In genomic region chr2:5694016-5694690, GRCh38 we compare ENCODE assay signal across 10 cellular contexts. TPM values are rescaled to one million over a fixed set of nuclear protein-coding genes. Genes with fewer than 3 reads are reported as not detected.
DNase-seq lines count a peak whose midpoint lies in the region; ATAC-seq and TF ChIP-seq lines count a peak whose summit lies in the region.
"Had no signal": no experiment of that assay in that cellular context is flagged by ENCODE, and none has a peak within 500 bp of the region (broad histone marks: within the 10 kb centered on the region; RNA-seq: fewer than 3 reads in every experiment).

No MANE protein-coding gene starts in this region.

- 10 to 17% methylated on average over 18 of the region's 18 CpGs for WGBS in body of pancreas, 2 donors

- H3K36me3 ChIP-seq in right atrium auricular region = no peaks in the 10 kb centered on the region
- no peaks in the 10 kb centered on the region for H3K36me3 ChIP-seq in body of pancreas (replicated peaks in 1 of 2; ENCODE audit: insufficient read depth in 1 of 2, low read depth in 2 of 2)

- intact Hi-C loops in cardiac septum (cut with DNase I) (loop anchor here (5.0 kb wide), 1 partner anchor 172 kb away; no protein-coding TSS in a partner anchor), body of pancreas (cut with DNase I) (no loop called here)

- ATAC-seq in SK-N-SH treated with all-trans-retinoic acid at 6 μM for 48 hours (no peak), HG03095 (IDR thresholded peaks at IDR 0.05; ENCODE audit: unreplicated experiment) (no peak), body of pancreas (no peak)
- no peak for ATAC-seq in stimulated activated naive CD8-positive, alpha-beta T cell treated with anti-CD3 and anti-CD28 coated beads, Interleukin-15, amount 100 ng/mL, for 72 hours

- H3K27me3 ChIP-seq in right atrium auricular region = peaks cover 0 to 58% of the 10 kb centered on the region in 2 donors
- peaks cover 0 to 24% of the 10 kb centered on the region in 2 donors for H3K27me3 ChIP-seq in body of pancreas

- H3K9me3 Mint-ChIP-seq in stimulated activated naive CD8-positive, alpha-beta T cell treated with anti-CD3 and anti-CD28 coated beads, Interleukin-15, amount 100 ng/mL, for 72 hours = peaks cover 0 to 5% of the 10 kb centered on the region in 2 donors
- H3K9me3 Mint-ChIP-seq: dendritic cell treated with granulocyte-macrophage colony-stimulating factor and Interleukin-4, amounts not matched to agents 40 ng/mL and 50 ng/mL, for 4 days had no signal

- H3K4me3 Mint-ChIP-seq in stimulated activated naive CD8-positive, alpha-beta T cell treated with anti-CD3 and anti-CD28 coated beads, Interleukin-15, amount 100 ng/mL, for 72 hours = peak overlapping the region; percentile 49 to 65
- H3K4me3 Mint-ChIP-seq: dendritic cell treated with granulocyte-macrophage colony-stimulating factor and Interleukin-4, amounts not matched to agents 40 ng/mL and 50 ng/mL, for 4 days had no signal

- no peak for DNase-seq in right atrium auricular region (ENCODE audit: low spot score)
- DNase-seq in cardiac septum (ENCODE audit: low spot score) = no peak
- no peak for DNase-seq in stimulated activated naive CD8-positive, alpha-beta T cell treated with anti-CD3 and anti-CD28 coated beads, Interleukin-15, amount 100 ng/mL, for 72 hours
- DNase-seq in CD1c-positive myeloid dendritic cell (ENCODE audit: extremely low spot score) = no peak
- DNase-seq in body of pancreas = no peak
- DNase-seq: NK-92 treated with Interleukin-12 subunit alpha and Interleukin-12 subunit beta, amount 100 ng/mL, for 24 hours had no signal

- peaks cover 72% of the 10 kb centered on the region for H3K27me3 Mint-ChIP-seq in stimulated activated naive CD8-positive, alpha-beta T cell treated with anti-CD3 and anti-CD28 coated beads, Interleukin-15, amount 100 ng/mL, for 72 hours

- TF ChIP-seq CTCF in right atrium auricular region (IDR thresholded peaks at IDR 0.05) (no peak), body of pancreas (IDR thresholded peaks at IDR 0.05) (no peak)

- H3K27ac Mint-ChIP-seq in stimulated activated naive CD8-positive, alpha-beta T cell treated with anti-CD3 and anti-CD28 coated beads, Interleukin-15, amount 100 ng/mL, for 72 hours = no peak overlapping the region
- H3K27ac Mint-ChIP-seq: dendritic cell treated with granulocyte-macrophage colony-stimulating factor and Interleukin-4, amounts not matched to agents 40 ng/mL and 50 ng/mL, for 4 days had no signal

- H3K4me1 ChIP-seq in right atrium auricular region (peaks cover 0 to 50% of the 10 kb centered on the region in 2 donors), body of pancreas (peaks cover 42% of the 10 kb centered on the region)

- H3K4me1 Mint-ChIP-seq in stimulated activated naive CD8-positive, alpha-beta T cell treated with anti-CD3 and anti-CD28 coated beads, Interleukin-15, amount 100 ng/mL, for 72 hours = peaks cover 35% of the 10 kb centered on the region

- H3K4me3 ChIP-seq in right atrium auricular region (peak overlapping the region; percentile 39 to 48), iPS-11a (ENCODE audit: low read depth, low read length) (peak overlapping the region; percentile 90), body of pancreas (no peak overlapping the region)

- H3K27ac ChIP-seq in right atrium auricular region (no peak overlapping the region), body of pancreas (no peak overlapping the region)

- TF ChIP-seq POLR2A in body of pancreas (IDR thresholded peaks at IDR 0.05) = no peak

- no peaks in the 10 kb centered on the region for H3K9me3 ChIP-seq in right atrium auricular region
- no peaks in the 10 kb centered on the region for H3K9me3 ChIP-seq in body of pancreas

TF ChIP-seq in SK-N-SH treated with all-trans-retinoic acid at 6 μM for 48 hours, 23 proteins besides CTCF, POLR2A, EP300 and RAD21:
- TF ChIP-seq ISL1 (CRISPR knock-in tag; IDR thresholded peaks at IDR 0.05) = no peak
- TF ChIP-seq CREB5 (CRISPR knock-in tag; IDR thresholded peaks at IDR 0.05; ENCODE audit: low read depth) = 0 out of 2 replicates have a peak, but pooled peaks have one; percentile 22

RNA-seq across cellular contexts. Expression of gene SOX11, which starts 2.0 kb away (rescaled TPM):
- under 1 TPM; 0.11 to 0.71 TPM for total RNA-seq in right atrium auricular region
- 2.8 TPM for total RNA-seq in cardiac septum
- total RNA-seq in body of pancreas = under 1 TPM in 1 of 2 donors, not detected in 1; under 0.01 TPM

Comparison
In these comparisons a context has a peak if more than half of its experiments do, and no peak if none do; other contexts are left out.
1. H3K4me3 ChIP-seq: peak in right atrium auricular region (2 of 2) and iPS-11a (single experiment); none in body of pancreas (0 of 2).